In the genomic region with DNA sequence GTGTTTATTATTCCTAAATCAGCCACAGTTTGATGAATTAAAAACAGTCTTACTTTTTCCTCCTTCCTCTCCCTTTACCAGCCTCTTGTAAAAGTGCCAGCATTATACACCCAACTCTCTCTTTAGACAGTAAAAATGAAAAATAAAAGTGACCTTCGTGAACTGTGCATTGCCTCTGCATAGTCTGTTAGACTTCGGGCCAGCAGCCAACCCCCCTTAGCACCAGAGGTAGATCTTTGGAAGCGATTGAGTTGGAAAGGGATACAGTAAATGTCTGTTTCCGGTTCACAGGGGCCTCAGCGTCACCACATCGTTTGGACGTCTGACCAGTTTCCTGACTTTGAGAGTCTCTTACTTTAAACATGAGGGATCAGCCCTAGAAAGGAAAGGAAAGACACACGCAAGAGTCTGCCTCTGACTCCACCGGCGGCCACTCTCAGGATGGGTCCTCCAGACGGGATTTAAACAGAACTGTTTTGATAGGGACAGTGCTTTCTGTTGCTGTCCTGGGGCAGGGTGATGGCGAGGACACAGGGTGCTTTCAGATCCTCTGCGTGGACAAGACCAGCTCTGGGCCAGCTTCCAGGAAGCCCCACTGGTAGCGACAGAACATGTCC, we compare ENCODE assay signal across 12 cellular contexts.
A peak's percentile ranks its signal among the peaks of the same experiment; 100 is the strongest.
DNase-seq lines count a peak whose midpoint lies in the region; ATAC-seq, FAIRE-seq and TF ChIP-seq lines count a peak whose summit lies in the region.
"Had no signal": no experiment of that assay in that cellular context is flagged by ENCODE, and none has a peak within 500 bp of the region (broad histone marks: within the 10 kb centered on the region; RNA-seq: fewer than 3 reads in every experiment).

No MANE protein-coding gene starts in this region.

- no peak for TF ChIP-seq RAD21 in K562 (CRISPR knock-in tag; conservative IDR thresholded peaks at IDR 0.05 in 1 of 2, IDR thresholded peaks at IDR 0.05 in 1 of 2)

- CTCF ChIA-PET in K562 (lab: Yijun Ruan, JAX; ENCODE audit: low intra/inter-chr PET ratio), result no interaction called here

- POLR2A ChIA-PET in K562 (lab: Yijun Ruan, JAX), result no interaction called here

- BruUV-seq in K562 (replicated peaks; lab: Mats Ljungman, UMichigan), result no TSS peak

- H3K4me2 ChIP-seq in K562 (ENCODE audit: insufficient read depth, low read length), result peak overlapping the region; percentile 16; the same call in 1 of the 2 replicates

- TF ChIP-seq CTCF in K562 (IDR thresholded peaks at IDR 0.05 in 2 of 3, conservative IDR thresholded peaks at IDR 0.05 in 1 of 3; ENCODE audit: insufficient read depth in 2 of 3, low read depth in 1 of 3, low read length in 3 of 3) (no peak), left ventricle myocardium inferior (IDR thresholded peaks at IDR 0.05; ENCODE audit: borderline replicate concordance) (no peak)

- no peaks in the 10 kb centered on the region for H4K20me1 ChIP-seq in K562 (replicated peaks; ENCODE audit: control insufficient read depth, insufficient read depth, low read length)

- H3K79me2 ChIP-seq in K562 (ENCODE audit: control insufficient read depth, insufficient read depth, low read length), result no peaks in the 10 kb centered on the region

- ATAC-seq in K562 (peak; percentile 40), GM19324 (IDR thresholded peaks at IDR 0.05; ENCODE audit: low FRiP score, unreplicated experiment) (no peak), GM19351 (IDR thresholded peaks at IDR 0.05; ENCODE audit: unreplicated experiment) (no peak)

- DNase-seq in HT-29 (ENCODE audit: low spot score) (peak; percentile 64), K562 (ENCODE audit: extremely low read depth in 1 of 4, low spot score in 3 of 4) (no peak), left ventricle myocardium inferior (peak; percentile 20), NCI-H1930 (lab: John Stamatoyannopoulos, UW) (no peak), AG20443 (ENCODE audit: low spot score) (no peak)
- DNase-seq: activated CD4-positive, alpha-beta memory T cell treated with anti-CD3 and anti-CD28 coated beads, Interleukin-2, amount 10 ng/mL, durations not matched to agents 7 days and 5 days; MM.1S; OCI-M1; stimulated activated CD8-positive, alpha-beta memory T cell treated with anti-CD3 and anti-CD28 coated beads, Interleukin-4, amount 100 ng/mL, for 48 hours had no signal

- no peak for TF ChIP-seq POLR2A in K562 (conservative IDR thresholded peaks at IDR 0.05)

- in situ Hi-C loops in K562 (cut with MboI), result no loop called here

- TF ChIP-seq EP300 in K562 (IDR thresholded peaks at IDR 0.05; ENCODE audit: low read length), result no peak

- no peaks in the 10 kb centered on the region for H3K9me3 ChIP-seq in K562 (replicated peaks; ENCODE audit: control insufficient read depth, insufficient read depth, low read depth, low read length)
- H3K9me3 ChIP-seq in left ventricle myocardium inferior (replicated peaks), result peaks cover 6% of the 10 kb centered on the region

- FAIRE-seq in K562 (lab: Jason Lieb, UNC), result no peak

- no peaks in the 10 kb centered on the region for H3K9me1 ChIP-seq in K562 (ENCODE audit: control insufficient read depth, insufficient read depth, low read length)

- H3K27ac ChIP-seq in K562 (ENCODE audit: extremely low read depth, low read depth, low read length) (no peak overlapping the region), left ventricle myocardium inferior (replicated peaks) (peak overlapping the region; percentile 60), skin epidermis (peak overlapping the region in 16 of 21 experiments; percentile 14 to 73 (median 52))

- H2AFZ ChIP-seq in K562 (ENCODE audit: low read depth, low read length), result peak overlapping the region; percentile 69; the same call in 1 of the 2 replicates

- H3K36me3 ChIP-seq in K562 (ENCODE audit: control insufficient read depth, insufficient read depth, low read length), result no peaks in the 10 kb centered on the region
- H3K36me3 ChIP-seq in left ventricle myocardium inferior, result no peaks in the 10 kb centered on the region

- H3K4me1 ChIP-seq in K562 (replicated peaks in 1 of 2; ENCODE audit: control insufficient read depth in 2 of 2, insufficient read depth in 2 of 2, low read length in 2 of 2) (no peaks in the 10 kb centered on the region), left ventricle myocardium inferior (peaks cover 22% of the 10 kb centered on the region)

- H3K27me3 ChIP-seq in K562 (ENCODE audit: control insufficient read depth in 2 of 2, insufficient read depth in 2 of 2, low read length in 2 of 2) (no peaks in the 10 kb centered on the region; a peak in 1 of 5 replicates), left ventricle myocardium inferior (ENCODE audit: low read depth) (no peaks in the 10 kb centered on the region)

- no peak overlapping the region for H3K9ac ChIP-seq in K562 (ENCODE audit: insufficient read depth in 1 of 2, low read depth in 2 of 2, low read length in 2 of 2)

- no peak overlapping the region for H3K4me3 ChIP-seq in K562
- H3K4me3 ChIP-seq in left ventricle myocardium inferior, result peak overlapping the region; percentile 20
- no peak overlapping the region for H3K4me3 ChIP-seq in skin epidermis

- WGBS in K562 (ENCODE audit: insufficient coverage, low coverage, missing lambda C conversion rate), result 10% methylated on average over 14 of the region's 14 CpGs

- intact Hi-C loops in K562 (cut with micrococcal nuclease) (no loop called here), left ventricle myocardium inferior (cut with micrococcal nuclease) (no loop called here)

TF ChIP-seq in K562, 482 proteins besides CTCF, POLR2A, EP300 and RAD21:
- no peak for TF ChIP-seq ZNF551 (CRISPR knock-in tag; IDR thresholded peaks at IDR 0.05)
- 0 out of 2 replicates have a peak, but pooled peaks have one; percentile 23 for TF ChIP-seq NR2C1 (IDR thresholded peaks at IDR 0.05)
- TF ChIP-seq NR2C1 (tag; IDR thresholded peaks at IDR 0.05), result no peak; the same call in 1 of the 2 replicates
- no peak for TF ChIP-seq NR2C2 (CRISPR knock-in tag; IDR thresholded peaks at IDR 0.05)
- peak; percentile 61; the same call in 1 of the 2 replicates for TF ChIP-seq NR2C2 (tag; IDR thresholded peaks at IDR 0.05)
- TF ChIP-seq, protein P1, sequence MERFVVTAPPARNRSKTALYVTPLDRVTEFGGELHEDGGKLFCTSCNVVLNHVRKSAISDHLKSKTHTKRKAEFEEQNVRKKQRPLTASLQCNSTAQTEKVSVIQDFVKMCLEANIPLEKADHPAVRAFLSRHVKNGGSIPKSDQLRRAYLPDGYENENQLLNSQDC (CRISPR knock-in tag; IDR thresholded peaks at IDR 0.05), result no peak
- peak; percentile 58 for TF ChIP-seq GABPA (tag; conservative IDR thresholded peaks at IDR 0.05; ENCODE audit: low read depth)
- TF ChIP-seq ESRRA (IDR thresholded peaks at IDR 0.05; ENCODE audit: borderline replicate concordance, low read depth), result no peak
- TF ChIP-seq, protein P2, sequence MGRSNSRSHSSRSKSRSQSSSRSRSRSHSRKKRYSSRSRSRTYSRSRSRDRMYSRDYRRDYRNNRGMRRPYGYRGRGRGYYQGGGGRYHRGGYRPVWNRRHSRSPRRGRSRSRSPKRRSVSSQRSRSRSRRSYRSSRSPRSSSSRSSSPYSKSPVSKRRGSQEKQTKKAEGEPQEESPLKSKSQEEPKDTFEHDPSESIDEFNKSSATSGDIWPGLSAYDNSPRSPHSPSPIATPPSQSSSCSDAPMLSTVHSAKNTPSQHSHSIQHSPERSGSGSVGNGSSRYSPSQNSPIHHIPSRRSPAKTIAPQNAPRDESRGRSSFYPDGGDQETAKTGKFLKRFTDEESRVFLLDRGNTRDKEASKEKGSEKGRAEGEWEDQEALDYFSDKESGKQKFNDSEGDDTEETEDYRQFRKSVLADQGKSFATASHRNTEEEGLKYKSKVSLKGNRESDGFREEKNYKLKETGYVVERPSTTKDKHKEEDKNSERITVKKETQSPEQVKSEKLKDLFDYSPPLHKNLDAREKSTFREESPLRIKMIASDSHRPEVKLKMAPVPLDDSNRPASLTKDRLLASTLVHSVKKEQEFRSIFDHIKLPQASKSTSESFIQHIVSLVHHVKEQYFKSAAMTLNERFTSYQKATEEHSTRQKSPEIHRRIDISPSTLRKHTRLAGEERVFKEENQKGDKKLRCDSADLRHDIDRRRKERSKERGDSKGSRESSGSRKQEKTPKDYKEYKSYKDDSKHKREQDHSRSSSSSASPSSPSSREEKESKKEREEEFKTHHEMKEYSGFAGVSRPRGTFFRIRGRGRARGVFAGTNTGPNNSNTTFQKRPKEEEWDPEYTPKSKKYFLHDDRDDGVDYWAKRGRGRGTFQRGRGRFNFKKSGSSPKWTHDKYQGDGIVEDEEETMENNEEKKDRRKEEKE (IDR thresholded peaks at IDR 0.05; ENCODE audit: borderline replicate concordance in 1 of 2, control insufficient read depth in 1 of 2, low read depth in 2 of 2, low read length in 1 of 2), result no peak
- no peak for TF ChIP-seq KLF13 (tag; IDR thresholded peaks at IDR 0.05; ENCODE audit: borderline replicate concordance, low read depth)

Comparison
In these comparisons a context has a peak if more than half of its experiments do, and no peak if none do; other contexts are left out.
1. DNase-seq: peak in HT-29 (single experiment) and left ventricle myocardium inferior (single experiment); none in K562 (0 of 4), NCI-H1930 (0 of 2) and AG20443 (single experiment).